In genomic region chr7:74275401-74275881, GRCh38 we compare ENCODE assay signal across 8 cellular contexts. TPM values are rescaled to one million over a fixed set of nuclear protein-coding genes. Genes with fewer than 3 reads are reported as not detected.
DNase-seq lines count a peak whose midpoint lies in the region; ATAC-seq, FAIRE-seq and TF ChIP-seq lines count a peak whose summit lies in the region.

No MANE protein-coding gene starts in this region.

- H3K56ac ChIP-seq in IMR-90 (ENCODE audit: extremely low read depth, insufficient read depth, low read length) (no peak overlapping the region), mesendoderm (ENCODE audit: low read length) (peak overlapping the region; percentile 44)

- peaks cover 0 to 10% of the 10 kb centered on the region in 2 donors for H3K4me1 Mint-ChIP-seq in effector memory CD8-positive, alpha-beta T cell (ENCODE audit: low read depth in 2 of 2)
- H3K4me1 Mint-ChIP-seq in stimulated activated naive B cell treated with anti-CD40 and anti-IgM and Interleukin-4, amounts not matched to agents 10 μg/mL and 1 μg/mL and 100 μg/mL, for 72 hours = peaks cover 34 to 53% of the 10 kb centered on the region in 2 donors

- peak; percentile 26 for TF ChIP-seq RAD21 in IMR-90 (IDR thresholded peaks at IDR 0.05; ENCODE audit: low read length)

- no peak overlapping the region for H3K14ac ChIP-seq in IMR-90 (replicated peaks; ENCODE audit: low read depth, low read length)

- H3K36me3 Mint-ChIP-seq in effector memory CD8-positive, alpha-beta T cell (ENCODE audit: insufficient read depth) = no peaks in the 10 kb centered on the region
- no peaks in the 10 kb centered on the region for H3K36me3 Mint-ChIP-seq in stimulated activated naive B cell treated with anti-CD40 and anti-IgM and Interleukin-4, amounts not matched to agents 10 μg/mL and 1 μg/mL and 100 μg/mL, for 72 hours

- H3K9me3 ChIP-seq in IMR-90 (ENCODE audit: control insufficient read depth, insufficient read depth, low read length) = no peaks in the 10 kb centered on the region

- H3K79me2 ChIP-seq in mesendoderm (ENCODE audit: control insufficient read depth, insufficient read depth, low read length) = no peaks in the 10 kb centered on the region

- CTCF ChIA-PET in IMR-90 (lab: Yijun Ruan, JAX) = interaction anchor here (1.2 kb wide), 1 partner anchor 46 kb away, joined by 3 read pairs; no protein-coding TSS in a partner anchor

- H3K27ac ChIP-seq in IMR-90 (ENCODE audit: insufficient read depth, low read length) (no peak overlapping the region), mesendoderm (ENCODE audit: low read depth, low read length) (no peak overlapping the region)

- no peak overlapping the region for H3K4me3 Mint-ChIP-seq in effector memory CD8-positive, alpha-beta T cell
- no peak overlapping the region for H3K4me3 Mint-ChIP-seq in stimulated activated naive B cell treated with anti-CD40 and anti-IgM and Interleukin-4, amounts not matched to agents 10 μg/mL and 1 μg/mL and 100 μg/mL, for 72 hours

- H3K4me2 ChIP-seq in IMR-90 (ENCODE audit: low read depth, low read length) (no peak overlapping the region), mesendoderm (ENCODE audit: low read length) (no peak overlapping the region)

- WGBS in IMR-90 (ENCODE audit: extremely low coverage in 2 of 2, insufficient read length in 1 of 2), 2 experiments = 63% methylated on average over 1 of the region's 6 CpGs; no CpG with 5 or more reads in 1 of the 2 experiments
- WGBS in mesendoderm (ENCODE audit: extremely low coverage, insufficient coverage, low lambda C conversion rate) = no CpG with 5 or more reads among the region's 6 CpGs

- no peak overlapping the region for H2BK5ac ChIP-seq in IMR-90 (ENCODE audit: low read depth, low read length, poor library complexity, severe bottlenecking)
- H2BK5ac ChIP-seq in mesendoderm (ENCODE audit: low read length) = no peak overlapping the region

- intact Hi-C loops in IMR-90 (cut with micrococcal nuclease) = no loop called here

- no peaks in the 10 kb centered on the region for H3K9me3 Mint-ChIP-seq in effector memory CD8-positive, alpha-beta T cell
- no peaks in the 10 kb centered on the region for H3K9me3 Mint-ChIP-seq in stimulated activated naive B cell treated with anti-CD40 and anti-IgM and Interleukin-4, amounts not matched to agents 10 μg/mL and 1 μg/mL and 100 μg/mL, for 72 hours

- H3K4me1 ChIP-seq in IMR-90 (ENCODE audit: control insufficient read depth, insufficient read depth, low read length) (peaks cover 12% of the 10 kb centered on the region), mesendoderm (ENCODE audit: control insufficient read depth, low read depth, low read length) (peaks cover 11% of the 10 kb centered on the region)

- dilution Hi-C loops in IMR-90 (cut with HindIII; ENCODE audit: low sequenced_read_pairs, unreplicated experiment) = no loop called here

- H3K23ac ChIP-seq in IMR-90 (ENCODE audit: low read depth, low read length) (no peak overlapping the region), mesendoderm (ENCODE audit: low read length) (no peak overlapping the region)

- H4K8ac ChIP-seq in IMR-90 (ENCODE audit: low read depth in 2 of 2, low read length in 2 of 2) (peak overlapping the region in 1 of 2 experiments; percentile 38; a peak in 1 of 4 replicates), mesendoderm (ENCODE audit: low read depth, low read length) (no peak overlapping the region)

- H3K36me3 ChIP-seq in IMR-90 (ENCODE audit: control insufficient read depth, insufficient read depth, low read length) = no peaks in the 10 kb centered on the region
- no peaks in the 10 kb centered on the region for H3K36me3 ChIP-seq in mesendoderm (ENCODE audit: control insufficient read depth, insufficient read depth, low read length)

- DNase-seq in D721Med (ENCODE audit: insufficient read length, low spot score) = peak; percentile 63
- DNase-seq in IMR-90 = no peak
- DNase-seq in cerebellar cortex (ENCODE audit: low spot score) = peak; percentile 58
- DNase-seq in mesendoderm = peak; percentile 74
- no peak for DNase-seq in effector memory CD8-positive, alpha-beta T cell
- no peak for DNase-seq in NCI-H510A (lab: John Stamatoyannopoulos, UW)
- no peak for DNase-seq in stimulated activated naive B cell treated with anti-CD40 and anti-IgM and Interleukin-4, amounts not matched to agents 10 μg/mL and 1 μg/mL and 100 μg/mL, for 72 hours

- H2AK9ac ChIP-seq in IMR-90 (replicated peaks; ENCODE audit: low read depth, low read length, poor library complexity) = peak overlapping the region; percentile 70

- H3K27ac Mint-ChIP-seq in effector memory CD8-positive, alpha-beta T cell = no peak overlapping the region
- no peak overlapping the region for H3K27ac Mint-ChIP-seq in stimulated activated naive B cell treated with anti-CD40 and anti-IgM and Interleukin-4, amounts not matched to agents 10 μg/mL and 1 μg/mL and 100 μg/mL, for 72 hours

- H3K27me3 ChIP-seq in IMR-90 (ENCODE audit: control insufficient read depth, insufficient read depth, low read length) (no peaks in the 10 kb centered on the region), mesendoderm (ENCODE audit: insufficient read depth, low read length, poor library complexity) (no peaks in the 10 kb centered on the region)

- H2AFZ ChIP-seq in IMR-90 (replicated peaks; ENCODE audit: low read length, poor library complexity) = peak overlapping the region; percentile 67

- H2BK20ac ChIP-seq in IMR-90 (ENCODE audit: low read depth, low read length) = peak overlapping the region; percentile 48

- ATAC-seq in IMR-90 (ENCODE audit: low read depth) (no peak), HG02571 (IDR thresholded peaks at IDR 0.05; ENCODE audit: unreplicated experiment) (no peak)
- no peak for ATAC-seq in effector memory CD8-positive, alpha-beta T cell (replicated peaks)
- ATAC-seq in stimulated activated naive B cell treated with anti-CD40 and anti-IgM and Interleukin-4, amounts not matched to agents 10 μg/mL and 1 μg/mL and 100 μg/mL, for 72 hours (replicated peaks) = no peak

- peaks cover 5 to 14% of the 10 kb centered on the region in 2 donors for H3K27me3 Mint-ChIP-seq in effector memory CD8-positive, alpha-beta T cell
- no peaks in the 10 kb centered on the region for H3K27me3 Mint-ChIP-seq in stimulated activated naive B cell treated with anti-CD40 and anti-IgM and Interleukin-4, amounts not matched to agents 10 μg/mL and 1 μg/mL and 100 μg/mL, for 72 hours

- H2BK15ac ChIP-seq in IMR-90 (ENCODE audit: low read depth, low read length) (peak overlapping the region; percentile 78; the same call in 2 of the 3 replicates), mesendoderm (replicated peaks; ENCODE audit: low read depth) (no peak overlapping the region)

- H2AK5ac ChIP-seq in IMR-90 (ENCODE audit: low read depth, low read length) (peak overlapping the region; percentile 91), mesendoderm (ENCODE audit: low read length) (no peak overlapping the region)

- FAIRE-seq in D721Med (lab: Jason Lieb, UNC) = no peak

- BruUV-seq in IMR-90 (replicated peaks; lab: Mats Ljungman, UMichigan) = no TSS peak

- H3K79me1 ChIP-seq in IMR-90 (ENCODE audit: low read depth in 1 of 2, low read length in 2 of 2) (peaks cover 0 to 4% of the 10 kb centered on the region in 2 experiments; a peak in 1 of 4 replicates), mesendoderm (ENCODE audit: low read length) (no peaks in the 10 kb centered on the region)

- peak overlapping the region; percentile 78 for H2BK120ac ChIP-seq in IMR-90 (ENCODE audit: low read depth, low read length)
- no peak overlapping the region for H2BK120ac ChIP-seq in mesendoderm (ENCODE audit: low read depth, low read length)

- H3K4ac ChIP-seq in IMR-90 (ENCODE audit: low read depth, low read length) = peak overlapping the region; percentile 85
- H3K4ac ChIP-seq in mesendoderm (ENCODE audit: low read depth, low read length) = peak overlapping the region; percentile 38

- H3K9ac ChIP-seq in IMR-90 (ENCODE audit: low read depth, low read length) (no peak overlapping the region), mesendoderm (ENCODE audit: low read length) (no peak overlapping the region)

- in situ Hi-C loops in IMR-90 (cut with MboI; ENCODE audit: low sequenced_read_pairs) = no loop called here

- H3K18ac ChIP-seq in IMR-90 (ENCODE audit: low read depth, low read length) = no peak overlapping the region
- no peak overlapping the region for H3K18ac ChIP-seq in mesendoderm (ENCODE audit: low read length)

- H3K4me3 ChIP-seq in IMR-90 (ENCODE audit: insufficient read depth, low read depth, low read length) (no peak overlapping the region), mesendoderm (ENCODE audit: low read length) (no peak overlapping the region)

- H4K5ac ChIP-seq in IMR-90 (ENCODE audit: low read depth, low read length) = no peak overlapping the region
- H4K5ac ChIP-seq in mesendoderm (ENCODE audit: low read length) = no peak overlapping the region

- peaks cover 6% of the 10 kb centered on the region for H3K9me1 ChIP-seq in IMR-90 (ENCODE audit: insufficient read depth, low read length)

- TF ChIP-seq CTCF in D721Med (IDR thresholded peaks at IDR 0.05; ENCODE audit: insufficient read depth, missing control alignments) (peak; percentile 38), IMR-90 (conservative IDR thresholded peaks at IDR 0.05; ENCODE audit: low read depth, low read length) (peak; percentile 42)

- peaks cover 3% of the 10 kb centered on the region; the same call in 1 of the 2 replicates for H4K20me1 ChIP-seq in IMR-90 (ENCODE audit: insufficient read depth, low read length)

- peak overlapping the region; percentile 62 for H4K91ac ChIP-seq in IMR-90 (ENCODE audit: insufficient read depth, low read depth, low read length)

- POLR2A ChIA-PET in IMR-90 (lab: Charles Lee; ENCODE audit: unreplicated experiment) = interaction anchor here (0.6 kb wide), 1 partner anchor 100 kb away, joined by 7 read pairs; no protein-coding TSS in a partner anchor

- TF ChIP-seq POLR2A in IMR-90 (IDR thresholded peaks at IDR 0.05; ENCODE audit: low read depth, low read length) = no peak

TF ChIP-seq in IMR-90, 13 proteins besides CTCF, POLR2A, EP300 and RAD21 (continues in another document):
- no peak for TF ChIP-seq MAFK (IDR thresholded peaks at IDR 0.05; ENCODE audit: low read depth, low read length)
- TF ChIP-seq CEBPB (IDR thresholded peaks at IDR 0.05; ENCODE audit: low read depth, low read length) = no peak
- TF ChIP-seq BHLHE40 (IDR thresholded peaks at IDR 0.05; ENCODE audit: low read depth, low read length) = 0 out of 2 replicates have a peak, but pooled peaks have one; percentile 11
- no peak for TF ChIP-seq FOS (IDR thresholded peaks at IDR 0.05; ENCODE audit: low read depth, low read length)
- no peak for TF ChIP-seq CHD1 (IDR thresholded peaks at IDR 0.05; ENCODE audit: low read depth, low read length)

RNA-seq across cellular contexts. Expression of gene CLIP2, which starts 13.8 kb away (rescaled TPM):
- 18.1 and 20.3 TPM in 2 replicates for total RNA-seq in IMR-90 (2012; rRNA removed)
- polyA plus RNA-seq in IMR-90 (2012; rRNA removed) = 20.7 and 23.3 TPM in 2 replicates
- polyA plus RNA-seq in IMR-90 (2012; cell fraction: cytosol; rRNA removed) = 14.7 and 18.2 TPM in 2 replicates
- polyA plus RNA-seq in IMR-90 (2012; cell fraction: nucleus; rRNA removed; ENCODE audit: low replicate concordance) = 16.4 and 26.3 TPM in 2 replicates
- polyA plus RNA-seq in mesendoderm (2013, experiment 1 of 2) = 11.1 TPM
- polyA plus RNA-seq in mesendoderm (2013, experiment 2 of 2) = 12.8 TPM

RNA-seq across cellular contexts. Expression of gene RFC2, which starts 21.2 kb away (rescaled TPM):
- 33.9 and 37.8 TPM in 2 replicates for total RNA-seq in IMR-90 (2012; rRNA removed)
- polyA plus RNA-seq in IMR-90 (2012; rRNA removed) = 23.2 and 25.2 TPM in 2 replicates
- polyA plus RNA-seq in IMR-90 (2012; cell fraction: cytosol; rRNA removed) = 11.9 and 31.1 TPM in 2 replicates
- polyA plus RNA-seq in IMR-90 (2012; cell fraction: nucleus; rRNA removed; ENCODE audit: low replicate concordance) = 4.2 and 7.5 TPM in 2 replicates
- polyA plus RNA-seq in mesendoderm (2013, experiment 1 of 2) = 70.5 TPM
- 73.3 TPM for polyA plus RNA-seq in mesendoderm (2013, experiment 2 of 2)

Comparison
In these comparisons a context has a peak if more than half of its experiments do, and no peak if none do; other contexts are left out.
1. DNase-seq: peak in D721Med (single experiment), cerebellar cortex (single experiment) and mesendoderm (single experiment); none in IMR-90 (single experiment), effector memory CD8-positive, alpha-beta T cell (0 of 3), NCI-H510A (single experiment) and stimulated activated naive B cell treated with anti-CD40 and anti-IgM and Interleukin-4, amounts not matched to agents 10 μg/mL and 1 μg/mL and 100 μg/mL, for 72 hours (single experiment).